Comparison of ENCODE assay signal across 10 cellular contexts in the genomic region with DNA sequence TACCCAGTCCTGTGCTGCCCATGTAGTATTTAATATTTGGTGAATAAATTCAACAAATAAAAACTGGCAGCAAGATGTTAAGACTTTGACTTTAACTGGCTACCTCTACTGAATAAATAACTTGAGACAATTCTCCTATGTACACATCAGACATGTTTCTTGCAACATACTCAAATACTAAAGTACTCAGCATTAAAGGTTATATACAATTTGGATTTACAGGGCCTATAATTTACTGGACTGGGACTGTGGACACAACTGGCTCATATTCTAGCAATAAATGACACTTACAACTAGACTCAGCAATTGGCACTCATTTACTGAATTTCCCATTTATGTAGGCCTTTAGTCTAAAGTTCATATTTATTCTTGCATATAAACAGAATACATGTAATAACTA. TPM values are rescaled to one million over a fixed set of nuclear protein-coding genes. Genes with fewer than 3 reads are reported as not detected.
A peak's percentile ranks its signal among the peaks of the same experiment; 100 is the strongest.
DNase-seq lines count a peak whose midpoint lies in the region; ATAC-seq and TF ChIP-seq lines count a peak whose summit lies in the region.
"Had no signal": no experiment of that assay in that cellular context is flagged by ENCODE, and none has a peak within 500 bp of the region (broad histone marks: within the 10 kb centered on the region; RNA-seq: fewer than 3 reads in every experiment).

No MANE protein-coding gene starts in this region.

- no peaks in the 10 kb centered on the region for H3K27me3 ChIP-seq in ectodermal cell (ENCODE audit: control insufficient read depth, insufficient read depth, low read length, poor library complexity, severe bottlenecking)
- H3K27me3 ChIP-seq in neural cell (ENCODE audit: insufficient read depth, low read depth, low read length): no peaks in the 10 kb centered on the region
- H3K27me3 ChIP-seq in upper lobe of left lung: no peaks in the 10 kb centered on the region

- H3K36me3 ChIP-seq in ectodermal cell (ENCODE audit: control insufficient read depth, insufficient read depth, low read length): peaks cover 29% of the 10 kb centered on the region
- H3K36me3 ChIP-seq in neural cell (ENCODE audit: insufficient read depth, low read length): peaks cover 9% of the 10 kb centered on the region
- peaks cover 16 to 36% (median 23%) of the 10 kb centered on the region in 4 donors for H3K36me3 ChIP-seq in upper lobe of left lung

- H3K9me2 ChIP-seq in neural cell (ENCODE audit: insufficient read depth, low read length): no peaks in the 10 kb centered on the region

- intact Hi-C loops in cardiac septum (cut with DNase I): no loop called here

- TF ChIP-seq CTCF in NB4 (IDR thresholded peaks at IDR 0.05; ENCODE audit: low read depth, low read length): no peak
- TF ChIP-seq CTCF in neural cell (IDR thresholded peaks at IDR 0.05; ENCODE audit: poor library complexity, severe bottlenecking): no peak
- TF ChIP-seq CTCF in upper lobe of left lung (IDR thresholded peaks at IDR 0.05): no peak

- peak; percentile 9 for DNase-seq in ELR (ENCODE audit: low read depth)
- peak; percentile 17 for DNase-seq in NB4 (ENCODE audit: low read depth)
- DNase-seq in upper lobe of left lung: no peak
- no peak for DNase-seq in NCI-H2227 treated with DMSO at 0.1 percent for 48 hours (lab: John Stamatoyannopoulos, UW)
- no peak for DNase-seq in cardiac septum (ENCODE audit: low spot score)
- DNase-seq: NCI-H187, Right ventricle myocardium superior had no signal

- no peaks in the 10 kb centered on the region for H4K20me1 ChIP-seq in neural cell (ENCODE audit: insufficient read depth)

- no peak for TF ChIP-seq POLR2A in NB4 (IDR thresholded peaks at IDR 0.05; ENCODE audit: extremely low read depth, insufficient read length)
- no peak for TF ChIP-seq POLR2A in upper lobe of left lung (IDR thresholded peaks at IDR 0.05)

- H3K27ac ChIP-seq in ectodermal cell (ENCODE audit: insufficient read depth, low read depth, low read length, poor library complexity, severe bottlenecking): no peak overlapping the region
- no peak overlapping the region for H3K27ac ChIP-seq in neural cell (ENCODE audit: low read length)
- no peak overlapping the region for H3K27ac ChIP-seq in upper lobe of left lung

- H3K9me3 ChIP-seq in ectodermal cell (ENCODE audit: control insufficient read depth, low read length) (no peaks in the 10 kb centered on the region), neural cell (ENCODE audit: low read length) (no peaks in the 10 kb centered on the region), upper lobe of left lung (no peaks in the 10 kb centered on the region)

- H2AFZ ChIP-seq in neural cell (ENCODE audit: low read depth, low read length): no peak overlapping the region

- H3F3A ChIP-seq in neural cell (ENCODE audit: insufficient read depth, low read length, poor library complexity, severe bottlenecking): peaks cover 3% of the 10 kb centered on the region

- no peak for TF ChIP-seq RAD21 in neural cell (conservative IDR thresholded peaks at IDR 0.05)

- H3K4me3 ChIP-seq in NB4 (ENCODE audit: low read depth, low read length): peak overlapping the region; percentile 99
- H3K4me3 ChIP-seq in ectodermal cell (ENCODE audit: insufficient read depth, low read depth, low read length): peak overlapping the region; percentile 14
- H3K4me3 ChIP-seq in neural cell (ENCODE audit: low read length): peak overlapping the region; percentile 14
- H3K4me3 ChIP-seq in upper lobe of left lung: peak overlapping the region in 1 of 4 donors; percentile 13

- H3K79me2 ChIP-seq in neural cell (replicated peaks; ENCODE audit: insufficient read depth, low read length): peaks cover 21% of the 10 kb centered on the region

- H3K4me1 ChIP-seq in ectodermal cell (ENCODE audit: control insufficient read depth, insufficient read depth, low read length): peaks cover 14% of the 10 kb centered on the region
- H3K4me1 ChIP-seq in upper lobe of left lung: peaks cover 20 to 30% (median 28%) of the 10 kb centered on the region in 4 donors

- ATAC-seq in upper lobe of left lung (ENCODE audit: low FRiP score in 2 of 2) (no peak), GM19328 (IDR thresholded peaks at IDR 0.05; ENCODE audit: unreplicated experiment) (no peak)

- H3K4me2 ChIP-seq in neural cell (ENCODE audit: low read length): no peak overlapping the region

- H3K9ac ChIP-seq in neural cell (ENCODE audit: low read length): no peak overlapping the region

- TF ChIP-seq EP300 in neural cell (conservative IDR thresholded peaks at IDR 0.05; ENCODE audit: poor library complexity, severe bottlenecking) (no peak), upper lobe of left lung (IDR thresholded peaks at IDR 0.05) (no peak)

TF ChIP-seq in neural cell, 6 proteins besides CTCF, POLR2A, EP300 and RAD21:
- TF ChIP-seq, protein P1, sequence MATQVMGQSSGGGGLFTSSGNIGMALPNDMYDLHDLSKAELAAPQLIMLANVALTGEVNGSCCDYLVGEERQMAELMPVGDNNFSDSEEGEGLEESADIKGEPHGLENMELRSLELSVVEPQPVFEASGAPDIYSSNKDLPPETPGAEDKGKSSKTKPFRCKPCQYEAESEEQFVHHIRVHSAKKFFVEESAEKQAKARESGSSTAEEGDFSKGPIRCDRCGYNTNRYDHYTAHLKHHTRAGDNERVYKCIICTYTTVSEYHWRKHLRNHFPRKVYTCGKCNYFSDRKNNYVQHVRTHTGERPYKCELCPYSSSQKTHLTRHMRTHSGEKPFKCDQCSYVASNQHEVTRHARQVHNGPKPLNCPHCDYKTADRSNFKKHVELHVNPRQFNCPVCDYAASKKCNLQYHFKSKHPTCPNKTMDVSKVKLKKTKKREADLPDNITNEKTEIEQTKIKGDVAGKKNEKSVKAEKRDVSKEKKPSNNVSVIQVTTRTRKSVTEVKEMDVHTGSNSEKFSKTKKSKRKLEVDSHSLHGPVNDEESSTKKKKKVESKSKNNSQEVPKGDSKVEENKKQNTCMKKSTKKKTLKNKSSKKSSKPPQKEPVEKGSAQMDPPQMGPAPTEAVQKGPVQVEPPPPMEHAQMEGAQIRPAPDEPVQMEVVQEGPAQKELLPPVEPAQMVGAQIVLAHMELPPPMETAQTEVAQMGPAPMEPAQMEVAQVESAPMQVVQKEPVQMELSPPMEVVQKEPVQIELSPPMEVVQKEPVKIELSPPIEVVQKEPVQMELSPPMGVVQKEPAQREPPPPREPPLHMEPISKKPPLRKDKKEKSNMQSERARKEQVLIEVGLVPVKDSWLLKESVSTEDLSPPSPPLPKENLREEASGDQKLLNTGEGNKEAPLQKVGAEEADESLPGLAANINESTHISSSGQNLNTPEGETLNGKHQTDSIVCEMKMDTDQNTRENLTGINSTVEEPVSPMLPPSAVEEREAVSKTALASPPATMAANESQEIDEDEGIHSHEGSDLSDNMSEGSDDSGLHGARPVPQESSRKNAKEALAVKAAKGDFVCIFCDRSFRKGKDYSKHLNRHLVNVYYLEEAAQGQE (IDR thresholded peaks at IDR 0.05; ENCODE audit: borderline replicate concordance): no peak
- TF ChIP-seq TAF1 (IDR thresholded peaks at IDR 0.05; ENCODE audit: low read depth) (no peak), POLR2AphosphoS5 (IDR thresholded peaks at IDR 0.05) (no peak), MXI1 (conservative IDR thresholded peaks at IDR 0.05; ENCODE audit: poor library complexity, severe bottlenecking) (no peak)

RNA-seq across cellular contexts. Expression of a gene that starts 2.4 kb away (rescaled TPM):
- 126 TPM for polyA plus RNA-seq in ectodermal cell (2013, experiment 1 of 4)
- polyA plus RNA-seq in ectodermal cell (2013, experiment 2 of 4): 109 TPM
- polyA plus RNA-seq in ectodermal cell (2013, experiment 3 of 4): 126 TPM
- 135 TPM for polyA plus RNA-seq in ectodermal cell (2013, experiment 4 of 4)
- 86.6 and 96.5 TPM in 2 replicates for polyA plus RNA-seq in neural cell
- polyA minus RNA-seq in neural cell: 10.5 and 11.9 TPM in 2 replicates
- 10 to 100 TPM in 4 of 6 donors, 1 to 10 TPM in 2; 4.2 to 33.7 (median 29.0) TPM for total RNA-seq in upper lobe of left lung
- total RNA-seq in cardiac septum: 15.9 TPM

RNA-seq across cellular contexts. Expression of a gene that starts 40.9 kb away (rescaled TPM):
- polyA plus RNA-seq in ectodermal cell (2013, experiment 1 of 4): 2.9 TPM
- 4.6 TPM for polyA plus RNA-seq in ectodermal cell (2013, experiment 2 of 4)
- 3.3 TPM for polyA plus RNA-seq in ectodermal cell (2013, experiment 3 of 4)
- 6.8 TPM for polyA plus RNA-seq in ectodermal cell (2013, experiment 4 of 4)
- polyA plus RNA-seq in neural cell: 0.36 and 0.94 TPM in 2 replicates
- 1.5 and 1.9 TPM in 2 replicates for polyA minus RNA-seq in neural cell
- 1 to 10 TPM in 4 of 6 donors, not detected in 2; 2.0 to 6.2 (median 2.9) TPM for total RNA-seq in upper lobe of left lung
- total RNA-seq in cardiac septum: 9.9 TPM

Comparison
In these comparisons a context has a peak if more than half of its experiments do, and no peak if none do; other contexts are left out.
1. DNase-seq: peak in ELR (single experiment) and NB4 (single experiment); none in upper lobe of left lung (0 of 2), NCI-H2227 treated with DMSO at 0.1 percent for 48 hours (single experiment) and cardiac septum (single experiment).